ENCODE assay signal across 8 cellular contexts in genomic region chr15:51380999-51381806, GRCh38. TPM values are rescaled to one million over a fixed set of nuclear protein-coding genes. Genes with fewer than 3 reads are reported as not detected.
DNase-seq lines count a peak whose midpoint lies in the region; TF ChIP-seq lines count a peak whose summit lies in the region.

No MANE protein-coding gene starts in this region.

- H3K27ac ChIP-seq in HEK293 (ENCODE audit: extremely low read depth, low read depth, low read length), result no peak overlapping the region
- no peak overlapping the region for H3K27ac ChIP-seq in SU-DHL-6 (ENCODE audit: low read depth, low read length)
- no peak overlapping the region for H3K27ac ChIP-seq in epithelial cell of prostate
- no peak overlapping the region for H3K27ac ChIP-seq in vagina

- CTCF ChIA-PET in HEK293 (lab: Yijun Ruan, JAX), result interaction anchor here (0.6 to 4.4 kb wide), 22 partner anchors 10 to 1334 kb away, joined by 3 to 72 read pairs (median 5); no protein-coding TSS in a partner anchor

- H3K4me1 ChIP-seq in HEK293 (ENCODE audit: control insufficient read depth, insufficient read depth, low read length) (no peaks in the 10 kb centered on the region), vagina (no peaks in the 10 kb centered on the region)

- no peak overlapping the region for H3K4me3 ChIP-seq in HEK293 (ENCODE audit: low read depth, low read length)
- H3K4me3 ChIP-seq in SU-DHL-6 (ENCODE audit: insufficient read depth, low read length, poor library complexity, severe bottlenecking), result no peak overlapping the region
- H3K4me3 ChIP-seq in vagina, result no peak overlapping the region

- H3K4me2 ChIP-seq in SU-DHL-6 (ENCODE audit: low read depth, low read length, poor library complexity, severe bottlenecking), result no peak overlapping the region

- no peak overlapping the region for H2AFZ ChIP-seq in SU-DHL-6 (ENCODE audit: low read depth, low read length, severe bottlenecking)

- no peaks in the 10 kb centered on the region for H3K27me3 ChIP-seq in SU-DHL-6 (ENCODE audit: low read length)
- no peaks in the 10 kb centered on the region for H3K27me3 ChIP-seq in vagina

- H3K36me3 ChIP-seq in HEK293 (ENCODE audit: control insufficient read depth in 2 of 2, insufficient read depth in 1 of 2, low read length in 2 of 2), result no peaks in the 10 kb centered on the region
- no peaks in the 10 kb centered on the region for H3K36me3 ChIP-seq in SU-DHL-6 (ENCODE audit: low read length)
- H3K36me3 ChIP-seq in vagina, result no peaks in the 10 kb centered on the region

- no peak overlapping the region for H3K9ac ChIP-seq in SU-DHL-6 (ENCODE audit: low read length)

- no peaks in the 10 kb centered on the region for H3K79me2 ChIP-seq in SU-DHL-6 (ENCODE audit: insufficient read depth, low read length)

- intact Hi-C loops in vagina (cut with DNase I), result loop anchor here (2.0 to 5.0 kb wide), 2 partner anchors 100 to 219 kb away; no protein-coding TSS in a partner anchor

- no peaks in the 10 kb centered on the region for H3F3A ChIP-seq in SU-DHL-6 (ENCODE audit: insufficient read depth)

- DNase-seq in A172 (ENCODE audit: low spot score) (peak; percentile 63), GM03348 (ENCODE audit: low spot score) (peak; percentile 88), MV-4-11 (lab: John Stamatoyannopoulos, UW) (peak; percentile 75), epithelial cell of prostate (ENCODE audit: low read depth, low spot score) (peak; percentile 24), middle frontal gyrus (ENCODE audit: extremely low spot score, low spot score) (peak; percentile 84), vagina (ENCODE audit: extremely low spot score in 2 of 2) (no peak)

- H4K20me1 ChIP-seq in SU-DHL-6 (ENCODE audit: low read depth, low read length), result no peaks in the 10 kb centered on the region

- POLR2A ChIA-PET in HEK293 (lab: Yijun Ruan, JAX), result no interaction called here

- H3K9me2 ChIP-seq in SU-DHL-6 (replicated peaks; ENCODE audit: insufficient read depth, low read length), result no peaks in the 10 kb centered on the region

- no peaks in the 10 kb centered on the region for H3K9me3 ChIP-seq in HEK293 (ENCODE audit: control insufficient read depth, insufficient read depth, low read depth, low read length)
- no peaks in the 10 kb centered on the region for H3K9me3 ChIP-seq in SU-DHL-6 (ENCODE audit: insufficient read depth, low read length)
- no peaks in the 10 kb centered on the region for H3K9me3 ChIP-seq in vagina

- TF ChIP-seq POLR2A in vagina (IDR thresholded peaks at IDR 0.05), result no peak

- peak; percentile 92 for TF ChIP-seq CTCF in HEK293 (tag by site-specific recombination; IDR thresholded peaks at IDR 0.05)
- TF ChIP-seq CTCF in SU-DHL-6 (IDR thresholded peaks at IDR 0.05; ENCODE audit: insufficient read depth, low read length, poor library complexity, severe bottlenecking), result peak; percentile 75
- peak; percentile 68 to 89 (median 74) for TF ChIP-seq CTCF in vagina (IDR thresholded peaks at IDR 0.05)

TF ChIP-seq in HEK293, 187 proteins besides CTCF, POLR2A, EP300 and RAD21:
- TF ChIP-seq ZBTB17 (tag by site-specific recombination; IDR thresholded peaks at IDR 0.05) (peak; percentile 19; the same call in 1 of the 2 replicates), ZNF292 (tag by site-specific recombination; IDR thresholded peaks at IDR 0.05; ENCODE audit: borderline replicate concordance, low read depth) (no peak), ZSCAN30 (tag by site-specific recombination; IDR thresholded peaks at IDR 0.05) (peak; percentile 39; the same call in 1 of the 2 replicates), MEIS1 (CRISPR knock-in tag; IDR thresholded peaks at IDR 0.05; ENCODE audit: borderline replicate concordance) (peak; percentile 89), ZNF843 (tag by site-specific recombination; IDR thresholded peaks at IDR 0.05) (0 out of 2 replicates have a peak, but pooled peaks have one; percentile 26), ZNF654 (tag by site-specific recombination; IDR thresholded peaks at IDR 0.05; ENCODE audit: low read depth) (peak; percentile 89), ZNF660 (tag by site-specific recombination; IDR thresholded peaks at IDR 0.05) (0 out of 2 replicates have a peak, but pooled peaks have one; percentile 20), HOXA7 (CRISPR knock-in tag; IDR thresholded peaks at IDR 0.05; ENCODE audit: borderline replicate concordance) (no peak)

RNA-seq across cellular contexts. Expression of gene GLDN, which starts 39.7 kb away (rescaled TPM):
- total RNA-seq in A172 (2014; rRNA removed; shearing (Covaris generic)), result 0.57 TPM in 1 of 2 replicates, not detected in the other
- total RNA-seq in vagina, result 5.9 TPM

RNA-seq across cellular contexts. Expression of gene CYP19A1, which starts 42.8 kb away (rescaled TPM):
- not detected in 2 replicates for total RNA-seq in A172 (2014; rRNA removed; shearing (Covaris generic))
- total RNA-seq in vagina, result 8.8 TPM

Comparison
In these comparisons a context has a peak if more than half of its experiments do, and no peak if none do; other contexts are left out.
1. DNase-seq: peak in A172 (single experiment), GM03348 (single experiment), MV-4-11 (single experiment), epithelial cell of prostate (single experiment) and middle frontal gyrus (single experiment); none in vagina (0 of 2).
2. Peak in every context shown above with its lines, with median percentiles within 50 percentile points of each other: CTCF ChIP-seq.